1 cellular context compared by ENCODE assay signal in genomic region chr20:40584128-40584819, GRCh38.
TF ChIP-seq lines count a peak whose summit lies in the region.

No MANE protein-coding gene starts in this region.

TF ChIP-seq in HepG2, 621 proteins besides CTCF, POLR2A, EP300 and RAD21 (continued from another document):
- no peak for TF ChIP-seq NR1H2 (CRISPR knock-in tag; IDR thresholded peaks at IDR 0.05; ENCODE audit: borderline replicate concordance, low read depth)
TF ChIP-seq in HepG2: peak in this region for 0.
